ENCODE assay signal across 22 cellular contexts in genomic region chrX:12228862-12229261, GRCh38.
"Had no signal": no experiment of that assay in that cellular context is flagged by ENCODE, and none has a peak within 500 bp of the region (broad histone marks: within the 10 kb centered on the region; RNA-seq: fewer than 3 reads in every experiment).

No MANE protein-coding gene starts in this region.

- H3K27ac Mint-ChIP-seq: mesothelial cell of epicardium; naive B cell; naive thymus-derived CD8-positive, alpha-beta T cell had no signal

- DNase-seq: dermis blood vessel endothelial cell; dorsolateral prefrontal cortex; effector CD4-positive, alpha-beta T cell; effector memory CD4-positive, alpha-beta T cell; foreskin fibroblast; foreskin melanocyte; gastrocnemius medialis; glutamatergic neuron; head of caudate nucleus; heart right ventricle; hippocampal formation; left cardiac atrium; left lung; left ventricle myocardium superior; lower lobe of right lung; mesenchymal stem cell; mucosa of descending colon; naive B cell; naive thymus-derived CD8-positive, alpha-beta T cell had no signal

- H3K36me3 Mint-ChIP-seq: mesothelial cell of epicardium; naive B cell; naive thymus-derived CD8-positive, alpha-beta T cell had no signal

- H3K9me3 Mint-ChIP-seq: naive thymus-derived CD8-positive, alpha-beta T cell had no signal

- H3K9me3 ChIP-seq: esophagus muscularis mucosa, gastrocnemius medialis, left lung, lower lobe of right lung, mucosa of descending colon had no signal

- H3K4me1 ChIP-seq: esophagus muscularis mucosa, gastrocnemius medialis, heart right ventricle, left lung, lower lobe of right lung had no signal

- H3K27me3 Mint-ChIP-seq: naive thymus-derived CD8-positive, alpha-beta T cell had no signal

- H3K27me3 ChIP-seq: esophagus muscularis mucosa, gastrocnemius medialis, heart right ventricle, left lung had no signal

- ATAC-seq: gastrocnemius medialis; heart right ventricle; left cardiac atrium; left lung; left ventricle myocardium superior; lower lobe of right lung; mucosa of descending colon; naive thymus-derived CD8-positive, alpha-beta T cell had no signal

- H3K4me3 Mint-ChIP-seq: mesothelial cell of epicardium; naive B cell; naive thymus-derived CD8-positive, alpha-beta T cell had no signal

- H3K36me3 ChIP-seq: esophagus muscularis mucosa, gastrocnemius medialis, heart right ventricle, left lung, lower lobe of right lung had no signal

- H3K4me3 ChIP-seq: coronary artery, dorsolateral prefrontal cortex, esophagus muscularis mucosa, gastrocnemius medialis, heart right ventricle, left lung, lower lobe of right lung, mucosa of descending colon had no signal

- H3K27ac ChIP-seq: coronary artery, dorsolateral prefrontal cortex, esophagus muscularis mucosa, gastrocnemius medialis, heart right ventricle, left lung, lower lobe of right lung had no signal

- H3K4me1 Mint-ChIP-seq: mesothelial cell of epicardium; naive B cell; naive thymus-derived CD8-positive, alpha-beta T cell had no signal
